18 cellular contexts compared by ENCODE assay signal in the genomic region with DNA sequence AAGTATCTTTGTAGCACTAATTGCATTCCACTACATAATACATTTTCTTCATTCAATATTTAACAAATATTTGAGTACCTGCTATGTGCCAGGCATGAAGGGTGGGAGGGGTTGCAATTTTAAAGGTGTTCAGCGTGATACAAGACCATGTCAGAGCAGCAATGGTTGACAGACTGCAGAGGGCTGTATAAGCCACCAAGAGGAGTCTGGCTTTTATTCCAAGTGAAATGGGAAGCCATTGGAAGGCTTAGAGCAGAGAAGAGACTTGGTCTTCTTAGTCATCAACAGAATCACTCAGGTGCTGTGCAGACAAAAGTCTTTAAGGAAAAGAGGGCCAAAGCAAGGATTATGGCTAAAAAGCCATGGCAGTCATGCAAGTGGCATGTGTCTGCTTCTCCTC.
"Had no signal": no experiment of that assay in that cellular context is flagged by ENCODE, and none has a peak within 500 bp of the region (broad histone marks: within the 10 kb centered on the region; RNA-seq: fewer than 3 reads in every experiment).

No MANE protein-coding gene starts in this region.

- H3K4me1 ChIP-seq: right atrium auricular region had no signal

- H3K27ac Mint-ChIP-seq: activated CD4-positive, alpha-beta T cell treated with anti-CD3 and anti-CD28 coated beads for 36 hours; activated naive CD8-positive, alpha-beta T cell treated with anti-CD3 and anti-CD28 coated beads, Interleukin-2, amount 10 ng/mL, durations not matched to agents 7 days and 5 days; brain; naive thymus-derived CD4-positive, alpha-beta T cell had no signal

- H3K27me3 ChIP-seq: right atrium auricular region, tibial artery had no signal

- H3K27ac ChIP-seq: coronary artery, prostate gland, right atrium auricular region, tibial artery, VCaP had no signal

- H3K9me3 ChIP-seq: prostate gland had no signal

- ATAC-seq: activated CD4-positive, alpha-beta T cell treated with anti-CD3 and anti-CD28 coated beads for 36 hours; naive thymus-derived CD4-positive, alpha-beta T cell had no signal

- H3K36me3 ChIP-seq: prostate gland, right atrium auricular region, tibial artery had no signal

- DNase-seq: activated CD4-positive, alpha-beta T cell treated with anti-CD3 and anti-CD28 coated beads for 36 hours; activated CD4-positive, alpha-beta T cell treated with anti-CD3 and anti-CD28 coated beads, Interleukin-2, amount 50 U/mL, for 48 hours; activated naive CD4-positive, alpha-beta T cell; activated naive CD8-positive, alpha-beta T cell treated with anti-CD3 and anti-CD28 coated beads, Interleukin-2, amount 10 ng/mL, durations not matched to agents 7 days and 5 days; activated T-cell treated with anti-CD3 and anti-CD28 coated beads for 4 hours; amygdala; central memory CD4-positive, alpha-beta T cell; mesendoderm; naive thymus-derived CD4-positive, alpha-beta T cell; stimulated activated CD4-positive, alpha-beta T cell treated with anti-CD3 and anti-CD28 coated beads, Interleukin-2, amount 100 ng/mL, for 24 hours; stimulated activated naive CD4-positive, alpha-beta T cell treated with Interleukin-2 at 50 U/mL for 16 hours; substantia nigra; tibial artery had no signal

- H3K4me3 ChIP-seq: coronary artery, prostate gland, right atrium auricular region, tibial artery had no signal

- H3K36me3 Mint-ChIP-seq: activated naive CD8-positive, alpha-beta T cell treated with anti-CD3 and anti-CD28 coated beads, Interleukin-2, amount 10 ng/mL, durations not matched to agents 7 days and 5 days; brain; naive thymus-derived CD4-positive, alpha-beta T cell had no signal
